In genomic region chr1:153727463-153728304, GRCh38 we compare ENCODE assay signal across 8 cellular contexts. TPM values are rescaled to one million over a fixed set of nuclear protein-coding genes. Genes with fewer than 3 reads are reported as not detected.
DNase-seq lines count a peak whose midpoint lies in the region; ATAC-seq and TF ChIP-seq lines count a peak whose summit lies in the region.

Gene INTS3 (plus strand): TSS chr1:153728050. CDS start chr1:153728635, 585 bp downstream.

- peak within 1 kb of the TSS; percentile 99 for H3K27ac ChIP-seq in GM23338 (ENCODE audit: low read depth)

- peak within 1 kb of the TSS; percentile 98 for H3K27ac Mint-ChIP-seq in GM23338
- H3K27ac Mint-ChIP-seq in naive B cell = peak within 1 kb of the TSS; percentile 95 to 99 (median 96)
- H3K27ac Mint-ChIP-seq in stimulated activated memory B cell treated with anti-CD40 and anti-IgM and Interleukin-4, amounts not matched to agents 10 μg/mL and 1 μg/mL and 100 μg/mL, for 72 hours = peak within 1 kb of the TSS; percentile 91

- H3K4me3 ChIP-seq in GM23338 = peak within 1 kb of the TSS; percentile 97

- peaks cover 15% of the 10 kb centered on the region for H3F3A ChIP-seq in GM23338 (replicated peaks; ENCODE audit: low read depth)

- H3K27me3 Mint-ChIP-seq in GM23338 (ENCODE audit: insufficient read depth, low read depth, poor library complexity) = peaks cover 10% of the 10 kb centered on the region
- no peaks in the 10 kb centered on the region for H3K27me3 Mint-ChIP-seq in naive B cell
- no peaks in the 10 kb centered on the region for H3K27me3 Mint-ChIP-seq in stimulated activated memory B cell treated with anti-CD40 and anti-IgM and Interleukin-4, amounts not matched to agents 10 μg/mL and 1 μg/mL and 100 μg/mL, for 72 hours

- H3K9me2 ChIP-seq in GM23338 (ENCODE audit: insufficient read depth) = no peaks in the 10 kb centered on the region

- 0 out of 2 replicates have a peak, but pooled peaks cover 6% of the 10 kb centered on the region for H3K36me3 ChIP-seq in GM23338 (ENCODE audit: insufficient read depth)

- peaks cover 30% of the 10 kb centered on the region for H3K79me2 ChIP-seq in GM23338 (replicated peaks; ENCODE audit: insufficient read depth)

- no peaks in the 10 kb centered on the region for H3K27me3 ChIP-seq in GM23338 (ENCODE audit: insufficient read depth)

- peak within 1 kb of the TSS; percentile 95 for H3K4me3 Mint-ChIP-seq in GM23338
- H3K4me3 Mint-ChIP-seq in naive B cell = peak within 1 kb of the TSS; percentile 84 to 97 (median 94)
- H3K4me3 Mint-ChIP-seq in stimulated activated memory B cell treated with anti-CD40 and anti-IgM and Interleukin-4, amounts not matched to agents 10 μg/mL and 1 μg/mL and 100 μg/mL, for 72 hours = peak within 1 kb of the TSS; percentile 86

- H3K36me3 Mint-ChIP-seq in GM23338 (ENCODE audit: low read depth) (peaks cover 29% of the 10 kb centered on the region), naive B cell (peaks cover 0 to 4% of the 10 kb centered on the region in 2 donors)
- peaks cover 20% of the 10 kb centered on the region for H3K36me3 Mint-ChIP-seq in stimulated activated memory B cell treated with anti-CD40 and anti-IgM and Interleukin-4, amounts not matched to agents 10 μg/mL and 1 μg/mL and 100 μg/mL, for 72 hours

- peak within 1 kb of the TSS; percentile 100 for H3K4me2 ChIP-seq in GM23338

- peak; percentile 98 for ATAC-seq in GM23338
- peak; percentile 97 to 98 for ATAC-seq in naive B cell (ENCODE audit: low read depth in 2 of 2)
- peak; percentile 99 for ATAC-seq in stimulated activated memory B cell treated with anti-CD40 and anti-IgM and Interleukin-4, amounts not matched to agents 10 μg/mL and 1 μg/mL and 100 μg/mL, for 72 hours

- peak in 1 of 2 experiments; percentile 19; a peak in 1 of 4 replicates for TF ChIP-seq CTCF in GM23338 (conservative IDR thresholded peaks at IDR 0.05; ENCODE audit: low read depth in 2 of 2)

- H3K4me1 Mint-ChIP-seq in GM23338 (peaks cover 28% of the 10 kb centered on the region), naive B cell (peaks cover 17 to 33% (median 21%) of the 10 kb centered on the region in 3 donors)
- H3K4me1 Mint-ChIP-seq in stimulated activated memory B cell treated with anti-CD40 and anti-IgM and Interleukin-4, amounts not matched to agents 10 μg/mL and 1 μg/mL and 100 μg/mL, for 72 hours = peaks cover 29% of the 10 kb centered on the region

- H3K4me1 ChIP-seq in GM23338 (ENCODE audit: insufficient read depth) = peaks cover 18% of the 10 kb centered on the region

- peak; percentile 100 for DNase-seq in Daoy (ENCODE audit: low read depth)
- DNase-seq in GM23338 (ENCODE audit: low spot score) = peak; percentile 100
- peak; percentile 100 for DNase-seq in LHCN-M2 (ENCODE audit: low read depth)
- DNase-seq in RPMI8226 = peak; percentile 100
- peak; percentile 98 for DNase-seq in activated T-helper 1 cell treated with anti-CD3 and anti-CD28 coated beads, Interleukin-2, amount 50 U/mL, for 16 hours (ENCODE audit: low read depth in 1 of 2, low spot score in 1 of 2)
- DNase-seq in fibroblast of gingiva (ENCODE audit: low read depth) = peak; percentile 100
- peak; percentile 99 for DNase-seq in naive B cell

- no peaks in the 10 kb centered on the region for H4K20me1 ChIP-seq in GM23338 (replicated peaks; ENCODE audit: insufficient read depth)

- H3K9me3 Mint-ChIP-seq in GM23338 = no peaks in the 10 kb centered on the region
- H3K9me3 Mint-ChIP-seq in naive B cell = no peaks in the 10 kb centered on the region
- no peaks in the 10 kb centered on the region for H3K9me3 Mint-ChIP-seq in stimulated activated memory B cell treated with anti-CD40 and anti-IgM and Interleukin-4, amounts not matched to agents 10 μg/mL and 1 μg/mL and 100 μg/mL, for 72 hours

- H2AFZ ChIP-seq in GM23338 = peak within 1 kb of the TSS; percentile 64; the same call in 1 of the 2 replicates

TF ChIP-seq in GM23338, 12 proteins besides CTCF, POLR2A, EP300 and RAD21:
- peak; percentile 80 for TF ChIP-seq POLR2AphosphoS5 (IDR thresholded peaks at IDR 0.05; ENCODE audit: low read depth)
- TF ChIP-seq JUNB (IDR thresholded peaks at IDR 0.05; ENCODE audit: unreplicated experiment) = no peak
- no peak for TF ChIP-seq ZNF114 (CRISPR knock-in tag; IDR thresholded peaks at IDR 0.05)
- TF ChIP-seq, protein P1, sequence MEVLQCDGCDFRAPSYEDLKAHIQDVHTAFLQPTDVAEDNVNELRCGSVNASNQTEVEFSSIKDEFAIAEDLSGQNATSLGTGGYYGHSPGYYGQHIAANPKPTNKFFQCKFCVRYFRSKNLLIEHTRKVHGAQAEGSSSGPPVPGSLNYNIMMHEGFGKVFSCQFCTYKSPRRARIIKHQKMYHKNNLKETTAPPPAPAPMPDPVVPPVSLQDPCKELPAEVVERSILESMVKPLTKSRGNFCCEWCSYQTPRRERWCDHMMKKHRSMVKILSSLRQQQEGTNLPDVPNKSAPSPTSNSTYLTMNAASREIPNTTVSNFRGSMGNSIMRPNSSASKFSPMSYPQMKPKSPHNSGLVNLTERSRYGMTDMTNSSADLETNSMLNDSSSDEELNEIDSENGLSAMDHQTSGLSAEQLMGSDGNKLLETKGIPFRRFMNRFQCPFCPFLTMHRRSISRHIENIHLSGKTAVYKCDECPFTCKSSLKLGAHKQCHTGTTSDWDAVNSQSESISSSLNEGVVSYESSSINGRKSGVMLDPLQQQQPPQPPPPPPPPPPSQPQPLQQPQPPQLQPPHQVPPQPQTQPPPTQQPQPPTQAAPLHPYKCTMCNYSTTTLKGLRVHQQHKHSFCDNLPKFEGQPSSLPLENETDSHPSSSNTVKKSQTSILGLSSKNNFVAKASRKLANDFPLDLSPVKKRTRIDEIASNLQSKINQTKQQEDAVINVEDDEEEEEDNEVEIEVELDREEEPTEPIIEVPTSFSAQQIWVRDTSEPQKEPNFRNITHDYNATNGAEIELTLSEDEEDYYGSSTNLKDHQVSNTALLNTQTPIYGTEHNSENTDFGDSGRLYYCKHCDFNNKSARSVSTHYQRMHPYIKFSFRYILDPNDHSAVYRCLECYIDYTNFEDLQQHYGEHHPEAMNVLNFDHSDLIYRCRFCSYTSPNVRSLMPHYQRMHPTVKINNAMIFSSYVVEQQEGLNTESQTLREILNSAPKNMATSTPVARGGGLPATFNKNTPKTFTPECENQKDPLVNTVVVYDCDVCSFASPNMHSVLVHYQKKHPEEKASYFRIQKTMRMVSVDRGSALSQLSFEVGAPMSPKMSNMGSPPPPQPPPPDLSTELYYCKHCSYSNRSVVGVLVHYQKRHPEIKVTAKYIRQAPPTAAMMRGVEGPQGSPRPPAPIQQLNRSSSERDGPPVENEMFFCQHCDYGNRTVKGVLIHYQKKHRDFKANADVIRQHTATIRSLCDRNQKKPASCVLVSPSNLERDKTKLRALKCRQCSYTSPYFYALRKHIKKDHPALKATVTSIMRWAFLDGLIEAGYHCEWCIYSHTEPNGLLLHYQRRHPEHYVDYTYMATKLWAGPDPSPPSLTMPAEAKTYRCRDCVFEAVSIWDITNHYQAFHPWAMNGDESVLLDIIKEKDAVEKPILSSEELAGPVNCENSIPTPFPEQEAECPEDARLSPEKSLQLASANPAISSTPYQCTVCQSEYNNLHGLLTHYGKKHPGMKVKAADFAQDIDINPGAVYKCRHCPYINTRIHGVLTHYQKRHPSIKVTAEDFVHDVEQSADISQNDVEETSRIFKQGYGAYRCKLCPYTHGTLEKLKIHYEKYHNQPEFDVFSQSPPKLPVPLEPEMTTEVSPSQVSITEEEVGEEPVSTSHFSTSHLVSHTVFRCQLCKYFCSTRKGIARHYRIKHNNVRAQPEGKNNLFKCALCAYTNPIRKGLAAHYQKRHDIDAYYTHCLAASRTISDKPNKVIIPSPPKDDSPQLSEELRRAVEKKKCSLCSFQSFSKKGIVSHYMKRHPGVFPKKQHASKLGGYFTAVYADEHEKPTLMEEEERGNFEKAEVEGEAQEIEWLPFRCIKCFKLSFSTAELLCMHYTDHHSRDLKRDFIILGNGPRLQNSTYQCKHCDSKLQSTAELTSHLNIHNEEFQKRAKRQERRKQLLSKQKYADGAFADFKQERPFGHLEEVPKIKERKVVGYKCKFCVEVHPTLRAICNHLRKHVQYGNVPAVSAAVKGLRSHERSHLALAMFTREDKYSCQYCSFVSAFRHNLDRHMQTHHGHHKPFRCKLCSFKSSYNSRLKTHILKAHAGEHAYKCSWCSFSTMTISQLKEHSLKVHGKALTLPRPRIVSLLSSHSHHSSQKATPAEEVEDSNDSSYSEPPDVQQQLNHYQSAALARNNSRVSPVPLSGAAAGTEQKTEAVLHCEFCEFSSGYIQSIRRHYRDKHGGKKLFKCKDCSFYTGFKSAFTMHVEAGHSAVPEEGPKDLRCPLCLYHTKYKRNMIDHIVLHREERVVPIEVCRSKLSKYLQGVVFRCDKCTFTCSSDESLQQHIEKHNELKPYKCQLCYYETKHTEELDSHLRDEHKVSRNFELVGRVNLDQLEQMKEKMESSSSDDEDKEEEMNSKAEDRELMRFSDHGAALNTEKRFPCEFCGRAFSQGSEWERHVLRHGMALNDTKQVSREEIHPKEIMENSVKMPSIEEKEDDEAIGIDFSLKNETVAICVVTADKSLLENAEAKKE (CRISPR knock-in tag; IDR thresholded peaks at IDR 0.05) = no peak
- no peak for TF ChIP-seq STAT1 (IDR thresholded peaks at IDR 0.05; ENCODE audit: unreplicated experiment)
- TF ChIP-seq ETS1 (IDR thresholded peaks at IDR 0.05) = no peak; the same call in 1 of the 2 replicates
- TF ChIP-seq CREB1 (CRISPR knock-in tag; IDR thresholded peaks at IDR 0.05; ENCODE audit: low read depth) = peak; percentile 62
- no peak for TF ChIP-seq ZNF331 (CRISPR knock-in tag; IDR thresholded peaks at IDR 0.05; ENCODE audit: low read depth)

RNA-seq across cellular contexts. Expression of gene INTS3, which starts in this region (rescaled TPM):
- 31.0 and 34.6 TPM in 2 replicates for total RNA-seq in Daoy (2014; rRNA removed; shearing (Covaris generic))
- total RNA-seq in GM23338 (2014; rRNA removed; shearing (Covaris generic)) = 51.3 and 51.5 TPM in 2 replicates
- polyA plus RNA-seq in GM23338 (2016; fragmentation: Nextera tagmentation; extraction: Ambion mirVana) = 21.5 and 22.7 TPM in 2 replicates
- total RNA-seq in LHCN-M2 (2014; rRNA removed) = 30.2 and 34.7 TPM in 2 replicates
- polyA plus RNA-seq in LHCN-M2 (2012) = 18.4 TPM
- polyA plus RNA-seq in naive B cell (ENCODE audit: low read depth in 6 of 6) = 10 to 100 TPM in 5 of 6 donors, 1 to 10 TPM in 1; 6.0 to 15.1 (median 11.5) TPM

Comparison
In these comparisons a context has a peak if more than half of its experiments do, and no peak if none do; other contexts are left out.
1. Peak in every context shown above with its lines: DNase-seq, ATAC-seq, H3K4me3 ChIP-seq and H3K27ac ChIP-seq.